24 cellular contexts compared by ENCODE assay signal in genomic region chr3:151564261-151564660, GRCh38.
"Had no signal": no experiment of that assay in that cellular context is flagged by ENCODE, and none has a peak within 500 bp of the region (broad histone marks: within the 10 kb centered on the region; RNA-seq: fewer than 3 reads in every experiment).

No MANE protein-coding gene starts in this region.

- ATAC-seq: HepG2, T-cell had no signal

- H3K27ac ChIP-seq: KMS-11, SJSA1 had no signal

- H3K4me3 ChIP-seq: MG63, SJSA1 had no signal

- H3K9me2 ChIP-seq: SK-N-SH had no signal

- H3K36me3 ChIP-seq: MG63, SJSA1 had no signal

- FAIRE-seq: HepG2, RCC 7860 had no signal

- H3K9me3 ChIP-seq: MG63, SJSA1, SK-N-SH had no signal

- H3K4me1 ChIP-seq: SJSA1 had no signal

- H3K4me2 ChIP-seq: KMS-11, SK-N-SH had no signal

- DNase-seq: IMR-90, MG63, NCI-H1092, NCI-H1105 treated with DMSO at 0.1 percent for 48 hours, NCI-H1417 treated with DMSO at 0.1 percent for 48 hours, NCI-H146, NCI-H187, NCI-H2029, NCI-H2081 treated with DMSO at 0.1 percent for 48 hours, NCI-H2171, NCI-H345, NCI-H524 treated with DMSO at 0.1 percent for 48 hours, NCI-H69, NCI-H774, Right ventricle myocardium superior, RPMI8226, SIG-M5, SK-N-SH, SW 1271, T-cell had no signal

- H3K9ac ChIP-seq: KMS-11, SK-N-SH had no signal

- H3K27me3 ChIP-seq: MG63, SJSA1 had no signal
